19 cellular contexts compared by ENCODE assay signal in genomic region chr11:27904358-27905055, GRCh38.
DNase-seq lines count a peak whose midpoint lies in the region; ATAC-seq and TF ChIP-seq lines count a peak whose summit lies in the region.
"Had no signal": no experiment of that assay in that cellular context is flagged by ENCODE, and none has a peak within 500 bp of the region (broad histone marks: within the 10 kb centered on the region; RNA-seq: fewer than 3 reads in every experiment).

No MANE protein-coding gene starts in this region.

- H2AFZ ChIP-seq in HCT116 (ENCODE audit: low read depth, low read length, poor library complexity, severe bottlenecking): peak overlapping the region; percentile 75
- peak overlapping the region; percentile 83; the same call in 1 of the 2 replicates for H2AFZ ChIP-seq in SK-N-SH (ENCODE audit: low read depth)

- H3K36me3 ChIP-seq in HCT116 (ENCODE audit: control insufficient read depth in 1 of 2, insufficient read depth in 2 of 2, low read length in 2 of 2) (no peaks in the 10 kb centered on the region), SK-N-SH (replicated peaks in 1 of 2; ENCODE audit: control insufficient read depth in 1 of 2, insufficient read depth in 2 of 2, low read length in 1 of 2) (no peaks in the 10 kb centered on the region)
- H3K36me3 ChIP-seq: right lobe of liver, uterus, WERI-Rb-1 had no signal

- H3K9me2 ChIP-seq in HCT116 (ENCODE audit: insufficient read depth) (no peaks in the 10 kb centered on the region), SK-N-SH (no peaks in the 10 kb centered on the region)

- peaks cover 12 to 49% of the 10 kb centered on the region in 2 experiments for H3K4me1 ChIP-seq in HCT116 (ENCODE audit: control insufficient read depth in 1 of 2, insufficient read depth in 2 of 2, low read length in 2 of 2)
- H3K4me1 ChIP-seq in SK-N-SH (ENCODE audit: control insufficient read depth in 1 of 2, insufficient read depth in 2 of 2, low read depth in 1 of 2, low read length in 1 of 2): peaks cover 0 to 14% of the 10 kb centered on the region in 2 experiments; a peak in 2 of 4 replicates
- H3K4me1 ChIP-seq: right lobe of liver, uterus had no signal

- H3K27me3 ChIP-seq in HCT116 (ENCODE audit: insufficient read depth, low read length) (no peaks in the 10 kb centered on the region), SK-N-SH (ENCODE audit: insufficient read depth) (no peaks in the 10 kb centered on the region)
- H3K27me3 ChIP-seq: right lobe of liver, uterus had no signal

- no peak for TF ChIP-seq RAD21 in HCT116 (IDR thresholded peaks at IDR 0.05; ENCODE audit: low read depth)
- no peak for TF ChIP-seq RAD21 in SK-N-SH (IDR thresholded peaks at IDR 0.05; ENCODE audit: low read length)

- ATAC-seq in HCT116: peak; percentile 65
- no peak for ATAC-seq in activated T-cell treated with anti-CD3 and anti-CD28 coated beads, Interleukin-2, amount 50 U/mL, for 72 hours (replicated peaks in 1 of 2)
- ATAC-seq: activated CD8-positive, alpha-beta memory T cell treated with anti-CD3 and anti-CD28 coated beads, Interleukin-2, amount 10 ng/mL, durations not matched to agents 7 days and 5 days; right lobe of liver had no signal

- POLR2A ChIA-PET in HCT116 (lab: Charles Lee): no interaction called here
- POLR2A ChIA-PET in SK-N-SH (lab: Yijun Ruan, JAX): no interaction called here

- no peak overlapping the region for H3K4me3 Mint-ChIP-seq in activated T-cell treated with anti-CD3 and anti-CD28 coated beads, Interleukin-2, amount 50 U/mL, for 72 hours
- H3K4me3 Mint-ChIP-seq: activated CD8-positive, alpha-beta memory T cell treated with anti-CD3 and anti-CD28 coated beads, Interleukin-2, amount 10 ng/mL, durations not matched to agents 7 days and 5 days; neural crest cell; stimulated activated naive CD8-positive, alpha-beta T cell treated with anti-CD3 and anti-CD28 coated beads, Interleukin-15, Interleukin-2, amounts not matched to agents 100 ng/mL and 50 ng/mL, for 24 hours had no signal

- no peak for TF ChIP-seq POLR2A in HCT116 (IDR thresholded peaks at IDR 0.05; ENCODE audit: borderline replicate concordance, extremely low read depth, insufficient read depth, insufficient read length)

- CTCF ChIA-PET in HCT116 (lab: Charles Lee): no interaction called here
- CTCF ChIA-PET in SK-N-SH (lab: Yijun Ruan, JAX): no interaction called here

- DNase-seq in HCT116 (ENCODE audit: low read depth, low spot score) (no peak), SK-N-SH (no peak), fibroblast of peridontal ligament (ENCODE audit: extremely low read depth) (peak; percentile 85), hypothalamus (lab: John Stamatoyannopoulos, UW) (no peak), inferior parietal cortex (ENCODE audit: extremely low spot score) (no peak), GF-D8 (lab: John Stamatoyannopoulos, UW) (no peak)
- DNase-seq in activated T-cell treated with anti-CD3 and anti-CD28 coated beads, Interleukin-2, amount 50 U/mL, for 72 hours: no peak
- DNase-seq: activated CD8-positive, alpha-beta memory T cell treated with anti-CD3 and anti-CD28 coated beads, Interleukin-2, amount 10 ng/mL, durations not matched to agents 7 days and 5 days; activated naive CD4-positive, alpha-beta T cell; central memory CD4-positive, alpha-beta T cell; NCI-H1092; NCI-H345; right lobe of liver; uterus; WERI-Rb-1 had no signal

- RAD21 ChIA-PET in HCT116 (lab: Charles Lee; ENCODE audit: low non-redundant PET in 1 of 2, low total read pairs in 2 of 2, uncharacterized antibody in 2 of 2, unreplicated experiment in 2 of 2): no interaction called here

- H3K27ac ChIP-seq in HCT116 (ENCODE audit: low read depth, low read length) (peak overlapping the region; percentile 58; the same call in 1 of the 2 replicates), SK-N-SH (ENCODE audit: low read depth in 2 of 2, low read length in 1 of 2) (peak overlapping the region in 1 of 2 experiments; percentile 66; a peak in 2 of 4 replicates)
- H3K27ac ChIP-seq: right lobe of liver, SK-N-MC, uterus, WERI-Rb-1 had no signal

- WGBS in SK-N-SH (ENCODE audit: low lambda C conversion rate): 13% methylated on average over 3 of the region's 3 CpGs

- H4K20me1 ChIP-seq in HCT116 (ENCODE audit: insufficient read depth) (no peaks in the 10 kb centered on the region), SK-N-SH (ENCODE audit: insufficient read depth) (no peaks in the 10 kb centered on the region)

- no peaks in the 10 kb centered on the region for H3K4me1 Mint-ChIP-seq in activated T-cell treated with anti-CD3 and anti-CD28 coated beads, Interleukin-2, amount 50 U/mL, for 72 hours (ENCODE audit: low read depth)
- H3K4me1 Mint-ChIP-seq: activated CD8-positive, alpha-beta memory T cell treated with anti-CD3 and anti-CD28 coated beads, Interleukin-2, amount 10 ng/mL, durations not matched to agents 7 days and 5 days had no signal

- H3K79me2 ChIP-seq in HCT116 (ENCODE audit: insufficient read depth, low read length): no peaks in the 10 kb centered on the region
- no peaks in the 10 kb centered on the region for H3K79me2 ChIP-seq in SK-N-SH (ENCODE audit: insufficient read depth)

- H3K4me3 ChIP-seq in HCT116 (replicated peaks in 1 of 2; ENCODE audit: low read depth in 1 of 2, low read length in 2 of 2) (no peak overlapping the region), SK-N-SH (ENCODE audit: low read depth in 2 of 2, low read length in 1 of 2) (peak overlapping the region in 1 of 2 experiments; percentile 9; a peak in 1 of 4 replicates)
- H3K4me3 ChIP-seq: lung, right lobe of liver, SK-N-MC, uterus had no signal

- intact Hi-C loops in HCT116 (cut with micrococcal nuclease): no loop called here

- H3K4me2 ChIP-seq in HCT116 (ENCODE audit: low read length): peak overlapping the region; percentile 56
- peak overlapping the region; percentile 54 for H3K4me2 ChIP-seq in SK-N-SH

- H3K9me3 ChIP-seq in HCT116 (ENCODE audit: control insufficient read depth in 1 of 2, insufficient read depth in 1 of 2, low read depth in 1 of 2, low read length in 2 of 2) (no peaks in the 10 kb centered on the region), SK-N-SH (no peaks in the 10 kb centered on the region)
- H3K9me3 ChIP-seq: right lobe of liver, uterus had no signal

- TF ChIP-seq EP300 in SK-N-SH (IDR thresholded peaks at IDR 0.05; ENCODE audit: borderline replicate concordance in 1 of 2, low read depth in 1 of 2, low read length in 1 of 2): peak in 1 of 2 experiments; percentile 37; a peak in 2 of 4 replicates

- BruUV-seq in HCT116 (replicated peaks; lab: Mats Ljungman, UMichigan): no TSS peak

- no peak overlapping the region for H3K27ac Mint-ChIP-seq in activated T-cell treated with anti-CD3 and anti-CD28 coated beads, Interleukin-2, amount 50 U/mL, for 72 hours
- H3K27ac Mint-ChIP-seq: activated CD8-positive, alpha-beta memory T cell treated with anti-CD3 and anti-CD28 coated beads, Interleukin-2, amount 10 ng/mL, durations not matched to agents 7 days and 5 days; stimulated activated naive CD8-positive, alpha-beta T cell treated with anti-CD3 and anti-CD28 coated beads, Interleukin-15, Interleukin-2, amounts not matched to agents 100 ng/mL and 50 ng/mL, for 24 hours had no signal

- H3K9ac ChIP-seq in HCT116 (ENCODE audit: low read length) (no peak overlapping the region), SK-N-SH (peak overlapping the region; percentile 34; the same call in 1 of the 2 replicates)

- H3F3A ChIP-seq in SK-N-SH (replicated peaks; ENCODE audit: insufficient read depth): peaks cover 23% of the 10 kb centered on the region

- no peaks in the 10 kb centered on the region for H3K27me3 Mint-ChIP-seq in activated T-cell treated with anti-CD3 and anti-CD28 coated beads, Interleukin-2, amount 50 U/mL, for 72 hours (ENCODE audit: low read depth)
- H3K27me3 Mint-ChIP-seq: activated CD8-positive, alpha-beta memory T cell treated with anti-CD3 and anti-CD28 coated beads, Interleukin-2, amount 10 ng/mL, durations not matched to agents 7 days and 5 days had no signal

- H3K36me3 Mint-ChIP-seq in activated T-cell treated with anti-CD3 and anti-CD28 coated beads, Interleukin-2, amount 50 U/mL, for 72 hours (ENCODE audit: insufficient read depth in 2 of 2): no peaks in the 10 kb centered on the region
- H3K36me3 Mint-ChIP-seq: activated CD8-positive, alpha-beta memory T cell treated with anti-CD3 and anti-CD28 coated beads, Interleukin-2, amount 10 ng/mL, durations not matched to agents 7 days and 5 days had no signal

- TF ChIP-seq CTCF in HCT116 (IDR thresholded peaks at IDR 0.05 in 2 of 3, conservative IDR thresholded peaks at IDR 0.05 in 1 of 3; ENCODE audit: borderline replicate concordance in 1 of 3, insufficient read depth in 1 of 3, low read depth in 2 of 3, low read length in 2 of 3): no peak
- TF ChIP-seq CTCF in SK-N-SH (IDR thresholded peaks at IDR 0.05): no peak

- H3K9me3 Mint-ChIP-seq in activated T-cell treated with anti-CD3 and anti-CD28 coated beads, Interleukin-2, amount 50 U/mL, for 72 hours: peaks cover 6 to 10% of the 10 kb centered on the region in 2 donors
- H3K9me3 Mint-ChIP-seq: neural crest cell; stimulated activated naive CD8-positive, alpha-beta T cell treated with anti-CD3 and anti-CD28 coated beads, Interleukin-15, Interleukin-2, amounts not matched to agents 100 ng/mL and 50 ng/mL, for 24 hours had no signal

TF ChIP-seq in HCT116, 20 proteins besides CTCF, POLR2A, EP300 and RAD21 (continues in another document):
- TF ChIP-seq POLR2AphosphoS5 (IDR thresholded peaks at IDR 0.05; ENCODE audit: low read depth, low read length) (no peak), SIN3A (IDR thresholded peaks at IDR 0.05; ENCODE audit: low read depth) (no peak), ATF3 (IDR thresholded peaks at IDR 0.05) (no peak), JUND (IDR thresholded peaks at IDR 0.05) (peak; percentile 37; the same call in 1 of the 2 replicates), FOSL1 (IDR thresholded peaks at IDR 0.05; ENCODE audit: low read depth) (peak; percentile 31)

TF ChIP-seq in SK-N-SH, 30 proteins besides CTCF, POLR2A, EP300 and RAD21 (continues in another document):
- TF ChIP-seq MAX (IDR thresholded peaks at IDR 0.05; ENCODE audit: low read depth) (no peak), NFIC (IDR thresholded peaks at IDR 0.05; ENCODE audit: borderline replicate concordance) (no peak), GABPA (IDR thresholded peaks at IDR 0.05; ENCODE audit: low read depth) (no peak), NRF1 (IDR thresholded peaks at IDR 0.05; ENCODE audit: low read depth, low read length) (no peak), RFX5 (IDR thresholded peaks at IDR 0.05; ENCODE audit: low read length) (no peak), TCF12 (IDR thresholded peaks at IDR 0.05) (peak; percentile 25; the same call in 1 of the 2 replicates), MEF2A (IDR thresholded peaks at IDR 0.05; ENCODE audit: borderline replicate concordance, low read depth) (no peak), RXRA (IDR thresholded peaks at IDR 0.05; ENCODE audit: borderline replicate concordance, low read depth) (no peak), MXI1 (IDR thresholded peaks at IDR 0.05; ENCODE audit: low read depth, low read length) (no peak)

Comparison
In these comparisons a context has a peak if more than half of its experiments do, and no peak if none do; other contexts are left out.
1. Of the 11 proteins assayed by ChIP-seq in both SK-N-SH and HCT116: peak only in SK-N-SH: YY1; only in HCT116: JUND; in both: none; in neither: 9.